ENCODE assay signal across 29 cellular contexts in genomic region chr13:83907196-83907989, GRCh38. TPM values are rescaled to one million over a fixed set of nuclear protein-coding genes. Genes with fewer than 3 reads are reported as not detected.
"Had no signal": no experiment of that assay in that cellular context is flagged by ENCODE, and none has a peak within 500 bp of the region (broad histone marks: within the 10 kb centered on the region; RNA-seq: fewer than 3 reads in every experiment).

No MANE protein-coding gene starts in this region.

- H3K9me3 Mint-ChIP-seq: activated naive CD8-positive, alpha-beta T cell treated with anti-CD3 and anti-CD28 coated beads for 36 hours had no signal

- H3K36me3 ChIP-seq: adrenal gland, colonic mucosa, esophagus squamous epithelium, pancreas, prostate gland, sigmoid colon, thyroid gland, upper lobe of left lung, vagina had no signal

- H3K27ac Mint-ChIP-seq: activated naive CD4-positive, alpha-beta T cell treated with anti-CD3 and anti-CD28 coated beads for 36 hours; activated naive CD8-positive, alpha-beta T cell treated with anti-CD3 and anti-CD28 coated beads for 36 hours; nephron progenitor cell; stimulated activated effector memory CD8-positive, alpha-beta T cell treated with anti-CD3 and anti-CD28 coated beads, Interleukin-12 subunit alpha, Interleukin-12 subunit beta, amount 100 ng/mL, for 72 hours; stimulated activated naive CD8-positive, alpha-beta T cell treated with anti-CD3 and anti-CD28 coated beads, Interleukin-15, amount 100 ng/mL, for 72 hours had no signal

- H3K4me3 ChIP-seq: adrenal gland, body of pancreas, colonic mucosa, esophagus squamous epithelium, pancreas, prostate gland, sigmoid colon, thyroid gland, upper lobe of left lung, vagina had no signal

- H3K27me3 Mint-ChIP-seq: stimulated activated naive CD8-positive, alpha-beta T cell treated with anti-CD3 and anti-CD28 coated beads, Interleukin-15, amount 100 ng/mL, for 72 hours had no signal

- H3K4me1 Mint-ChIP-seq: nephron progenitor cell; stimulated activated naive CD8-positive, alpha-beta T cell treated with anti-CD3 and anti-CD28 coated beads, Interleukin-15, amount 100 ng/mL, for 72 hours had no signal

- DNase-seq: activated CD4-positive, alpha-beta T cell treated with anti-CD3 and anti-CD28 coated beads for 4 hours; activated CD4-positive, alpha-beta T cell treated with anti-CD3 and anti-CD28 coated beads, Interleukin-2, amount 50 U/mL, for 4 hours; activated effector memory CD4-positive, alpha-beta T cell treated with Interleukin-2 at 50 U/mL for 16 hours; activated naive CD4-positive, alpha-beta T cell treated with anti-CD3 and anti-CD28 coated beads for 36 hours; activated naive CD8-positive, alpha-beta T cell treated with anti-CD3 and anti-CD28 coated beads for 36 hours; adrenal gland; body of pancreas; colonic mucosa; effector CD8-positive, alpha-beta T cell; esophagus squamous epithelium; foreskin melanocyte; left cardiac atrium; left ventricle myocardium superior; nephron progenitor cell; pancreas; retina; sigmoid colon; small intestine; stimulated activated CD4-positive, alpha-beta T cell treated with anti-CD3 and anti-CD28 coated beads, Interleukin-4, amount 100 ng/mL, for 24 hours; stimulated activated naive CD8-positive, alpha-beta T cell treated with anti-CD3 and anti-CD28 coated beads, Interleukin-15, amount 100 ng/mL, for 72 hours; substantia nigra; thyroid gland had no signal

- H3K36me3 Mint-ChIP-seq: activated naive CD8-positive, alpha-beta T cell treated with anti-CD3 and anti-CD28 coated beads for 36 hours; stimulated activated effector memory CD8-positive, alpha-beta T cell treated with anti-CD3 and anti-CD28 coated beads, Interleukin-12 subunit alpha, Interleukin-12 subunit beta, amount 100 ng/mL, for 72 hours had no signal

- ATAC-seq: body of pancreas, left cardiac atrium, left ventricle myocardium superior, pancreas had no signal

- H3K27me3 ChIP-seq: adrenal gland, body of pancreas, colonic mucosa, esophagus squamous epithelium, pancreas, sigmoid colon, thyroid gland, upper lobe of left lung, vagina had no signal

- H3K4me3 Mint-ChIP-seq: activated naive CD4-positive, alpha-beta T cell treated with anti-CD3 and anti-CD28 coated beads for 36 hours; activated naive CD8-positive, alpha-beta T cell treated with anti-CD3 and anti-CD28 coated beads for 36 hours; nephron progenitor cell; stimulated activated effector memory CD8-positive, alpha-beta T cell treated with anti-CD3 and anti-CD28 coated beads, Interleukin-12 subunit alpha, Interleukin-12 subunit beta, amount 100 ng/mL, for 72 hours; stimulated activated naive CD8-positive, alpha-beta T cell treated with anti-CD3 and anti-CD28 coated beads, Interleukin-15, amount 100 ng/mL, for 72 hours had no signal

RNA-seq across cellular contexts. Expression of gene SLITRK1, which starts 25.1 kb away (rescaled TPM):
- total RNA-seq: activated naive CD4-positive, alpha-beta T cell treated with anti-CD3 and anti-CD28 coated beads for 36 hours; activated naive CD8-positive, alpha-beta T cell treated with anti-CD3 and anti-CD28 coated beads for 36 hours; colonic mucosa; dermis microvascular lymphatic vessel endothelial cell; esophagus squamous epithelium; glomerular endothelial cell; left cardiac atrium; left ventricle myocardium superior; lung microvascular endothelial cell; prostate gland; thyroid gland; upper lobe of left lung; vagina had no signal
